In the genomic region with DNA sequence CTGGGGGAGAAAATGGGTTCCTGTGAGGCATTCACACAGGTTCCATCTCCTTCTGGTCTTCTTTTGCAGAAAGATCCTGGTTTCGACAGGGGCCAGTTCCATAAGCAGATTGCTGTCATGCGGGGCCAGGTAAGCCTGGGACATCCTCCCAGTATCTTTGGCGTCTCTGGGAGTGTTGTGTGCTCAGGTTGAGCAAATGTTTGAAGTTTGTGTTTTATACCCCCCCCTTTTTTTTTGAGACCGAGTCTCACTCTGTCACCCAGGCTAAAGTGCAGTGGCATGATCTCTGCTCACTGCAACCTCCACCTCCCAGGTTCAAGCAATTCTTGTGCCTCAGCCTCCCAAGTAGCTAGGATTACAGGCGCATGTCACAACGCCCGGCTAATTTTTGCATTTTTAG, we compare ENCODE assay signal across 11 cellular contexts.
"Had no signal": no experiment of that assay in that cellular context is flagged by ENCODE, and none has a peak within 500 bp of the region (broad histone marks: within the 10 kb centered on the region; RNA-seq: fewer than 3 reads in every experiment).

No MANE protein-coding gene starts in this region.

- H3K4me1 Mint-ChIP-seq: GM23338, H9 had no signal

- H2AFZ ChIP-seq: GM23248, GM23338 had no signal

- ATAC-seq: GM23338, HCT116 had no signal

- DNase-seq: GM23248, GOT3, H7, H9, HCEC 1CT, HFFc6 had no signal

- H3K9me3 Mint-ChIP-seq: GM23338, H9, HFFc6 had no signal

- H3K27ac ChIP-seq: GM23248 had no signal

- FAIRE-seq: H1, H54 had no signal

- H3K27ac Mint-ChIP-seq: GM23338, H9, HFFc6 had no signal

- H3K9me3 ChIP-seq: HAP-1 had no signal

- H3K4me2 ChIP-seq: GM23338 had no signal

- H3K4me3 ChIP-seq: GM23248, GM23338, HAP-1 had no signal

- H3K9ac ChIP-seq: GM23248 had no signal

- H3K4me1 ChIP-seq: HAP-1 had no signal

- H3K4me3 Mint-ChIP-seq: GM23338, H9, HFFc6 had no signal
